Comparison of ENCODE assay signal across 32 cellular contexts in genomic region chr14:91749857-91750256, GRCh38. TPM values are rescaled to one million over a fixed set of nuclear protein-coding genes. Genes with fewer than 3 reads are reported as not detected.
"Had no signal": no experiment of that assay in that cellular context is flagged by ENCODE, and none has a peak within 500 bp of the region (broad histone marks: within the 10 kb centered on the region; RNA-seq: fewer than 3 reads in every experiment).

No MANE protein-coding gene starts in this region.

- H3K27me3 ChIP-seq: adrenal gland, body of pancreas had no signal

- H3K4me3 ChIP-seq: adrenal gland, body of pancreas had no signal

- H3K9me3 ChIP-seq: adrenal gland, body of pancreas had no signal

- H3K4me1 ChIP-seq: adrenal gland had no signal

- H3K36me3 ChIP-seq: adrenal gland had no signal

- ATAC-seq: activated naive CD4-positive, alpha-beta T cell treated with anti-CD3 and anti-CD28 coated beads, Interleukin-2, amount 50 U/mL, for 72 hours; activated T-cell treated with anti-CD3 and anti-CD28 coated beads, Interleukin-2, amount 50 U/mL, for 4 hours; body of pancreas had no signal

- DNase-seq: activated B cell treated with CpG ODN at 0.5 μM for 24 hours; activated CD4-positive, alpha-beta memory T cell treated with anti-CD3 and anti-CD28 coated beads for 36 hours; activated CD4-positive, alpha-beta T cell treated with anti-CD3 and anti-CD28 coated beads for 4 hours; activated CD4-positive, alpha-beta T cell treated with anti-CD3 and anti-CD28 coated beads, Interleukin-2, amount 50 U/mL, for 1 hour; activated CD4-positive, CD25-positive, alpha-beta regulatory T cell treated with anti-CD3 and anti-CD28 coated beads, Interleukin-2, amount 50 U/mL, for 72 hours; activated CD8-positive, alpha-beta memory T cell treated with anti-CD3 and anti-CD28 coated beads, Interleukin-2, amount 50 U/mL, for 4 hours; activated gamma-delta T cell treated with Interleukin-2 at 50 U/mL for 16 hours; activated naive CD4-positive, alpha-beta T cell treated with anti-CD3 and anti-CD28 coated beads for 36 hours; activated T-cell treated with anti-CD3 and anti-CD28 coated beads for 4 hours; activated T-cell treated with anti-CD3 and anti-CD28 coated beads, Interleukin-2, amount 50 U/mL, for 4 hours; adrenal gland; body of pancreas; caudate nucleus; cerebellar nuclear complex; Kasumi-1; MM.1S; MV-4-11; NCI-H1092; NCI-H1436 treated with DMSO at 0.1 percent for 48 hours; NCI-H1694 treated with DMSO at 0.1 percent for 48 hours; NCI-H2029; NCI-H345; NCI-H510A treated with DMSO at 0.1 percent for 48 hours; NCI-H774; Right ventricle myocardium superior; SW 1271; T-helper 1 cell; T-helper 2 cell; T-helper 9 cell had no signal

- H3K27ac ChIP-seq: adrenal gland, body of pancreas, VCaP had no signal

RNA-seq across cellular contexts. Expression of gene CATSPERB, which starts 18.0 kb away (rescaled TPM):
- total RNA-seq: activated B cell treated with CpG ODN at 0.5 μM for 24 hours, OCI-LY7 had no signal
